Comparison of ENCODE assay signal across 24 cellular contexts in genomic region chr1:176193663-176194062, GRCh38.
"Had no signal": no experiment of that assay in that cellular context is flagged by ENCODE, and none has a peak within 500 bp of the region (broad histone marks: within the 10 kb centered on the region; RNA-seq: fewer than 3 reads in every experiment).

No MANE protein-coding gene starts in this region.

- DNase-seq: activated CD4-positive, alpha-beta T cell treated with anti-CD3 and anti-CD28 coated beads for 36 hours; activated CD4-positive, alpha-beta T cell treated with anti-CD3 and anti-CD28 coated beads, Interleukin-2, amount 50 U/mL, for 48 hours; activated naive CD4-positive, alpha-beta T cell treated with anti-CD3 and anti-CD28 coated beads for 36 hours; activated T-cell treated with anti-CD3 and anti-CD28 coated beads for 4 hours; adrenal gland; cerebellar nuclear complex; cortex of kidney; effector CD4-positive, alpha-beta T cell; heart left ventricle; left lung; nephron progenitor cell; occipital lobe; posterior cingulate gyrus; retina; spleen; stimulated activated CD4-positive, alpha-beta T cell treated with anti-CD3 and anti-CD28 coated beads, Interleukin-4, amount 100 ng/mL, for 4 hours; stimulated activated naive B cell treated with anti-CD40 and anti-IgM and Interleukin-4, amounts not matched to agents 10 μg/mL and 1 μg/mL and 100 μg/mL, for 72 hours; upper lobe of right lung had no signal

- H3K4me3 Mint-ChIP-seq: activated CD4-positive, alpha-beta T cell treated with anti-CD3 and anti-CD28 coated beads for 36 hours; activated naive CD4-positive, alpha-beta T cell treated with anti-CD3 and anti-CD28 coated beads for 36 hours; mesothelial cell of epicardium; nephron progenitor cell had no signal

- FAIRE-seq: astrocyte had no signal

- ATAC-seq: esophagus mucosa, gastroesophageal sphincter, heart left ventricle, left lung, upper lobe of right lung had no signal

- H3K36me3 ChIP-seq: adrenal gland, breast epithelium, gastroesophageal sphincter, heart left ventricle, left lung, spleen, thoracic aorta, upper lobe of right lung had no signal

- H3K4me1 Mint-ChIP-seq: mesothelial cell of epicardium had no signal

- H3K4me3 ChIP-seq: adrenal gland, breast epithelium, gastroesophageal sphincter, heart left ventricle, left lung, spleen, thoracic aorta, upper lobe of right lung had no signal

- H3K27me3 ChIP-seq: adrenal gland, breast epithelium, gastroesophageal sphincter, heart left ventricle, left lung, spleen, upper lobe of right lung had no signal

- H3K27ac ChIP-seq: adrenal gland, breast epithelium, gastroesophageal sphincter, heart left ventricle, left lung, thoracic aorta, upper lobe of right lung had no signal

- H3K27ac Mint-ChIP-seq: activated CD4-positive, alpha-beta T cell treated with anti-CD3 and anti-CD28 coated beads for 36 hours; mesothelial cell of epicardium; nephron progenitor cell had no signal

- H3K27me3 Mint-ChIP-seq: activated CD4-positive, alpha-beta T cell treated with anti-CD3 and anti-CD28 coated beads for 36 hours; stimulated activated naive B cell treated with anti-CD40 and anti-IgM and Interleukin-4, amounts not matched to agents 10 μg/mL and 1 μg/mL and 100 μg/mL, for 72 hours had no signal

- H3K4me1 ChIP-seq: breast epithelium had no signal

- H3K9me3 ChIP-seq: adrenal gland, breast epithelium, gastroesophageal sphincter, left lung, spleen, thoracic aorta, upper lobe of right lung had no signal
